21 cellular contexts compared by ENCODE assay signal in genomic region chr17:13777003-13777402, GRCh38.
DNase-seq lines count a peak whose midpoint lies in the region; ATAC-seq and TF ChIP-seq lines count a peak whose summit lies in the region.
"Had no signal": no experiment of that assay in that cellular context is flagged by ENCODE, and none has a peak within 500 bp of the region (broad histone marks: within the 10 kb centered on the region; RNA-seq: fewer than 3 reads in every experiment).

No MANE protein-coding gene starts in this region.

- BruUV-seq in Calu3 (replicated peaks; lab: Mats Ljungman, UMichigan), result no TSS peak

- peaks cover 17% of the 10 kb centered on the region for H3K4me1 ChIP-seq in left ventricle myocardium inferior
- peaks cover 0 to 4% of the 10 kb centered on the region in 2 donors for H3K4me1 ChIP-seq in right atrium auricular region
- H3K4me1 ChIP-seq: BE2C had no signal

- H3K9me3 ChIP-seq in left ventricle myocardium inferior (replicated peaks), result peaks cover 25% of the 10 kb centered on the region
- no peaks in the 10 kb centered on the region for H3K9me3 ChIP-seq in right atrium auricular region
- H3K9me3 ChIP-seq: BE2C, MG63, SK-N-SH had no signal

- DNase-seq in left ventricle myocardium inferior, result no peak
- DNase-seq in right atrium auricular region (ENCODE audit: low spot score), result no peak
- peak; percentile 2 for DNase-seq in fibroblast of pulmonary artery (ENCODE audit: low read depth)
- DNase-seq in mesothelial cell of epicardium (ENCODE audit: low spot score in 2 of 2, unreplicated experiment in 2 of 2), result no peak
- no peak for DNase-seq in Calu3
- DNase-seq in NOMO-1 treated with DMSO at 0.1 percent for 48 hours (lab: John Stamatoyannopoulos, UW; ENCODE audit: unreplicated experiment), result no peak
- DNase-seq: 8988T; BE2C; CD4-positive, alpha-beta T cell; NCI-H1092; NCI-H146; NCI-H2081; NCI-H510A treated with DMSO at 0.1 percent for 48 hours; SHP77; SK-N-SH had no signal

- H3K27ac ChIP-seq in left ventricle myocardium inferior (replicated peaks) (peak overlapping the region; percentile 78), right atrium auricular region (no peak overlapping the region)
- H3K27ac ChIP-seq: KMS-11 had no signal

- H3K9me3 Mint-ChIP-seq in mesothelial cell of epicardium (peaks cover 47% of the 10 kb centered on the region), Calu3 (ENCODE audit: low read depth, unreplicated experiment) (peaks cover 15% of the 10 kb centered on the region)

- H3K4me1 Mint-ChIP-seq in mesothelial cell of epicardium (peaks cover 23% of the 10 kb centered on the region), Calu3 (ENCODE audit: low read depth, unreplicated experiment) (no peaks in the 10 kb centered on the region)
- H3K4me1 Mint-ChIP-seq: GM23338 had no signal

- TF ChIP-seq CTCF in left ventricle myocardium inferior (IDR thresholded peaks at IDR 0.05; ENCODE audit: borderline replicate concordance) (no peak), right atrium auricular region (IDR thresholded peaks at IDR 0.05) (no peak), fibroblast of pulmonary artery (IDR thresholded peaks at IDR 0.05; ENCODE audit: low read length, missing control alignments) (no peak), mesothelial cell of epicardium (IDR thresholded peaks at IDR 0.05; ENCODE audit: unreplicated experiment) (no peak), Calu3 (IDR thresholded peaks at IDR 0.05; ENCODE audit: unreplicated experiment) (no peak)

- H3K27me3 Mint-ChIP-seq in mesothelial cell of epicardium (ENCODE audit: low read depth) (no peaks in the 10 kb centered on the region), Calu3 (ENCODE audit: unreplicated experiment) (no peaks in the 10 kb centered on the region)
- H3K27me3 Mint-ChIP-seq: CD4-positive, alpha-beta T cell had no signal

- H3K4me3 Mint-ChIP-seq in mesothelial cell of epicardium (no peak overlapping the region), Calu3 (ENCODE audit: low read depth, unreplicated experiment) (no peak overlapping the region)
- H3K4me3 Mint-ChIP-seq: CD4-positive, alpha-beta T cell; GM23338 had no signal

- no peak for ATAC-seq in HG03025 (IDR thresholded peaks at IDR 0.05; ENCODE audit: low FRiP score, unreplicated experiment)
- ATAC-seq in GM21825 (IDR thresholded peaks at IDR 0.05; ENCODE audit: unreplicated experiment), result no peak
- ATAC-seq: GM23338, Panc1 had no signal

- H3K36me3 Mint-ChIP-seq in mesothelial cell of epicardium (peaks cover 27% of the 10 kb centered on the region), Calu3 (ENCODE audit: insufficient read depth, unreplicated experiment) (no peaks in the 10 kb centered on the region)

- H3K36me3 ChIP-seq in left ventricle myocardium inferior (no peaks in the 10 kb centered on the region), right atrium auricular region (no peaks in the 10 kb centered on the region)
- H3K36me3 ChIP-seq: BE2C, MG63 had no signal

- H3K27me3 ChIP-seq in left ventricle myocardium inferior (ENCODE audit: low read depth) (no peaks in the 10 kb centered on the region), right atrium auricular region (no peaks in the 10 kb centered on the region)
- H3K27me3 ChIP-seq: BE2C, MG63 had no signal

- CTCF ChIA-PET in Calu3 (lab: Charles Lee), result no interaction called here

- no peak overlapping the region for H3K4me3 ChIP-seq in left ventricle myocardium inferior
- H3K4me3 ChIP-seq in right atrium auricular region, result no peak overlapping the region
- no peak overlapping the region for H3K4me3 ChIP-seq in fibroblast of pulmonary artery (replicated peaks; ENCODE audit: low read depth, low read length)
- H3K4me3 ChIP-seq: GM23338, MG63 had no signal

- H3K27ac Mint-ChIP-seq in mesothelial cell of epicardium, result peak overlapping the region; percentile 32
- H3K27ac Mint-ChIP-seq in Calu3 (ENCODE audit: unreplicated experiment), result no peak overlapping the region
- H3K27ac Mint-ChIP-seq: CD4-positive, alpha-beta T cell; GM23338 had no signal

- intact Hi-C loops in left ventricle myocardium inferior (cut with micrococcal nuclease), result no loop called here
- intact Hi-C loops in Calu3 (cut with micrococcal nuclease; ENCODE audit: unreplicated experiment), result no loop called here
